ENCODE assay signal across 16 cellular contexts in genomic region chr3:129619726-129620162, GRCh38. TPM values are rescaled to one million over a fixed set of nuclear protein-coding genes. Genes with fewer than 3 reads are reported as not detected.
DNase-seq lines count a peak whose midpoint lies in the region; ATAC-seq and TF ChIP-seq lines count a peak whose summit lies in the region.
"Had no signal": no experiment of that assay in that cellular context is flagged by ENCODE, and none has a peak within 500 bp of the region (broad histone marks: within the 10 kb centered on the region; RNA-seq: fewer than 3 reads in every experiment).

No MANE protein-coding gene starts in this region.

- H3K4me3 ChIP-seq in mesenchymal stem cell (ENCODE audit: insufficient read depth in 1 of 2, low read depth in 1 of 2, low read length in 2 of 2) = no peak overlapping the region
- H3K4me3 ChIP-seq in uterus = no peak overlapping the region
- no peak overlapping the region for H3K4me3 ChIP-seq in SJCRH30
- H3K4me3 ChIP-seq: hepatocyte, prostate gland had no signal

- no peaks in the 10 kb centered on the region for H3K9me3 ChIP-seq in mesenchymal stem cell (ENCODE audit: control insufficient read depth, low read length)
- H3K9me3 ChIP-seq in uterus = no peaks in the 10 kb centered on the region
- H3K9me3 ChIP-seq in SJCRH30 (replicated peaks) = no peaks in the 10 kb centered on the region
- H3K9me3 ChIP-seq: prostate gland had no signal

- peaks cover 67% of the 10 kb centered on the region for H3K4me1 Mint-ChIP-seq in chondrocyte (ENCODE audit: low read depth)

- no peak overlapping the region for H3K27ac ChIP-seq in mesenchymal stem cell (ENCODE audit: low read length, poor library complexity, severe bottlenecking)
- H3K27ac ChIP-seq in uterus = peak overlapping the region; percentile 25 to 31
- H3K27ac ChIP-seq in SJCRH30 = no peak overlapping the region
- H3K27ac ChIP-seq: hepatocyte, prostate gland had no signal

- no peaks in the 10 kb centered on the region for H3K27me3 Mint-ChIP-seq in chondrocyte (ENCODE audit: low read depth)

- no peak overlapping the region for H3K4me2 ChIP-seq in mesenchymal stem cell (ENCODE audit: low read length, poor library complexity, severe bottlenecking)
- H3K4me2 ChIP-seq: hepatocyte had no signal

- TF ChIP-seq POLR2A in uterus (IDR thresholded peaks at IDR 0.05) = no peak

- H3K9me3 Mint-ChIP-seq in chondrocyte (ENCODE audit: low read depth) = no peaks in the 10 kb centered on the region
- H3K9me3 Mint-ChIP-seq: CD8-positive, alpha-beta T cell; T-helper 1 cell treated with Interleukin-12 subunit alpha and Interleukin-12 subunit beta and Interleukin-4 antibody, amounts not matched to agents 30 μg/mL and 1 μg/mL, for 36 hours had no signal

- peak overlapping the region in 1 of 2 experiments; percentile 19 for H3K14ac ChIP-seq in mesenchymal stem cell (ENCODE audit: low read length in 2 of 2)

- ATAC-seq in Right ventricle myocardium inferior (no peak), left ventricle myocardium superior (no peak), GM19397 (IDR thresholded peaks at IDR 0.05; ENCODE audit: unreplicated experiment) (no peak)
- ATAC-seq: CD8-positive, alpha-beta T cell had no signal

- no peaks in the 10 kb centered on the region for H3K27me3 ChIP-seq in mesenchymal stem cell (ENCODE audit: control insufficient read depth in 1 of 2, insufficient read depth in 1 of 2, low read length in 2 of 2)
- no peaks in the 10 kb centered on the region for H3K27me3 ChIP-seq in uterus
- no peaks in the 10 kb centered on the region for H3K27me3 ChIP-seq in SJCRH30
- H3K27me3 ChIP-seq: hepatocyte had no signal

- H2AK5ac ChIP-seq in mesenchymal stem cell (ENCODE audit: low read length, severe bottlenecking) = peak overlapping the region; percentile 51

- H3K18ac ChIP-seq in mesenchymal stem cell (ENCODE audit: low read depth in 1 of 2, low read length in 2 of 2) = peak overlapping the region; percentile 22 to 83

- H4K91ac ChIP-seq in mesenchymal stem cell (ENCODE audit: low read length) = peak overlapping the region; percentile 81

- peak overlapping the region; percentile 87 for H2BK120ac ChIP-seq in mesenchymal stem cell (ENCODE audit: low read depth, low read length)

- H3K4me3 Mint-ChIP-seq in chondrocyte (ENCODE audit: unreplicated experiment) = no peak overlapping the region
- H3K4me3 Mint-ChIP-seq: CD8-positive, alpha-beta T cell; T-helper 1 cell treated with Interleukin-12 subunit alpha and Interleukin-12 subunit beta and Interleukin-4 antibody, amounts not matched to agents 30 μg/mL and 1 μg/mL, for 36 hours had no signal

- H3K9ac ChIP-seq in mesenchymal stem cell (ENCODE audit: low read length) = no peak overlapping the region

- intact Hi-C loops in Right ventricle myocardium inferior (cut with DNase I) = no loop called here
- intact Hi-C loops in left ventricle myocardium superior (cut with micrococcal nuclease) = loop anchor here (10.0 kb wide), 1 partner anchor 125 kb away; no protein-coding TSS in a partner anchor
- intact Hi-C loops in uterus (cut with DNase I; ENCODE audit: low total_unique reads) = no loop called here

- peak overlapping the region; percentile 30 for H2BK15ac ChIP-seq in mesenchymal stem cell (ENCODE audit: low read depth, poor library complexity, severe bottlenecking)

- peak overlapping the region; percentile 62 to 74 for H3K4ac ChIP-seq in mesenchymal stem cell (ENCODE audit: low read depth in 1 of 2, low read length in 2 of 2)

- no peak overlapping the region for H3K27ac Mint-ChIP-seq in chondrocyte (ENCODE audit: unreplicated experiment)
- H3K27ac Mint-ChIP-seq: CD8-positive, alpha-beta T cell; T-helper 1 cell treated with Interleukin-12 subunit alpha and Interleukin-12 subunit beta and Interleukin-4 antibody, amounts not matched to agents 30 μg/mL and 1 μg/mL, for 36 hours had no signal

- H4K8ac ChIP-seq in mesenchymal stem cell (ENCODE audit: low read length) = peak overlapping the region; percentile 96

- peaks cover 63% of the 10 kb centered on the region for H3K4me1 ChIP-seq in mesenchymal stem cell (ENCODE audit: control insufficient read depth, insufficient read depth, low read depth, low read length)
- H3K4me1 ChIP-seq in uterus = peaks cover 0 to 13% of the 10 kb centered on the region in 2 donors
- H3K4me1 ChIP-seq in SJCRH30 = peaks cover 26% of the 10 kb centered on the region

- H3K79me1 ChIP-seq in mesenchymal stem cell (replicated peaks; ENCODE audit: low read length, poor library complexity, severe bottlenecking) = no peaks in the 10 kb centered on the region

- no peak overlapping the region for H3K23ac ChIP-seq in mesenchymal stem cell (ENCODE audit: low read length in 2 of 2)

- TF ChIP-seq CTCF in chondrocyte (IDR thresholded peaks at IDR 0.05) = no peak
- no peak for TF ChIP-seq CTCF in uterus (IDR thresholded peaks at IDR 0.05)

- no peak overlapping the region for H2BK5ac ChIP-seq in mesenchymal stem cell (ENCODE audit: low read depth, low read length, poor library complexity, severe bottlenecking)

- no peaks in the 10 kb centered on the region for H3K36me3 Mint-ChIP-seq in chondrocyte (ENCODE audit: low read depth)
- H3K36me3 Mint-ChIP-seq: CD8-positive, alpha-beta T cell had no signal

- peak overlapping the region in 1 of 2 experiments; percentile 42 for H2BK12ac ChIP-seq in mesenchymal stem cell (ENCODE audit: low read length in 2 of 2)

- WGBS in mesenchymal stem cell = 96% methylated on average over 6 of the region's 6 CpGs

- H3K36me3 ChIP-seq in mesenchymal stem cell (ENCODE audit: control insufficient read depth in 1 of 2, insufficient read depth in 2 of 2, low read depth in 1 of 2, low read length in 2 of 2) (no peaks in the 10 kb centered on the region), uterus (no peaks in the 10 kb centered on the region), SJCRH30 (no peaks in the 10 kb centered on the region)
- H3K36me3 ChIP-seq: prostate gland had no signal

- no peak overlapping the region for H2AFZ ChIP-seq in mesenchymal stem cell (ENCODE audit: low read depth, low read length)
- H2AFZ ChIP-seq: hepatocyte had no signal

- peak; percentile 46 for DNase-seq in Right ventricle myocardium inferior (ENCODE audit: missing footprints)
- no peak for DNase-seq in left ventricle myocardium superior
- DNase-seq in chondrocyte (ENCODE audit: low spot score) = peak; percentile 87
- no peak for DNase-seq in mesenchymal stem cell
- DNase-seq in uterus = no peak
- DNase-seq in SJCRH30 = no peak
- DNase-seq in DMS53 treated with DMSO at 0.1 percent for 48 hours (lab: John Stamatoyannopoulos, UW; ENCODE audit: unreplicated experiment) = no peak
- DNase-seq: CD8-positive, alpha-beta T cell; GOT3; KG1; NCI-H1694; NCI-H510A had no signal

RNA-seq across cellular contexts. Expression of gene PLXND1, which starts 13.3 kb away (rescaled TPM):
- total RNA-seq in Right ventricle myocardium inferior (66.3 TPM), left ventricle myocardium superior (56.6 TPM), chondrocyte (267 to 284 TPM (median 270 TPM) in 3 replicates), uterus (100 to 1,000 TPM in 3 of 4 donors, 10 to 100 TPM in 1; 54.7 to 343 (median 121) TPM)
- polyA plus RNA-seq in mesenchymal stem cell (2013, experiment 1 of 2) = 288 TPM
- polyA plus RNA-seq in mesenchymal stem cell (2013, experiment 2 of 2) = 288 TPM
- total RNA-seq in SJCRH30 (2014; rRNA removed; shearing (Covaris generic)) = 91.1 and 95.8 TPM in 2 replicates

Comparison
In these comparisons a context has a peak if more than half of its experiments do, and no peak if none do; other contexts are left out.
1. DNase-seq: peak in Right ventricle myocardium inferior (single experiment) and chondrocyte (single experiment); none in left ventricle myocardium superior (single experiment), mesenchymal stem cell (single experiment), uterus (0 of 2), SJCRH30 (0 of 2) and DMS53 treated with DMSO at 0.1 percent for 48 hours (single experiment).
2. H3K27ac ChIP-seq: peak in uterus (2 of 2); none in mesenchymal stem cell (single experiment) and SJCRH30 (single experiment).